9 cellular contexts compared by ENCODE assay signal in the genomic region with DNA sequence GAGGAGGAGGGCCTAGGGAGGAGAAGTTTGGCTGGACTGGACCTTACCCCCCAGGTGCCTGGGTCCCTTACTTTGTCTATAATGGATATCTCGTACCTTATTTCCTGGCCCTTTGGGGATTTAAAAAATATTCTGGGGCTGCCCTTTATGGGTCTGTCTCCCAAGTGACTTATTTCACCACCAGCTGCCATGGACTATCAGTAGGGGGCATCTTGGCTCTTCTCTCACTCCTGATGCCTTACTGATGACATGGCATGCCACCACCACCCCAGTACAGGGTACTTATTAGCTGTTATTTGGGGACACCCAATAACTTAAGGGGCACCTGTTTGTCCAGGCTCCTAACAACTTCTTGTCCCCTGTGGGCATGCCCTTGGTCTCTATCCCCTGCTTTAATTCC. TPM values are rescaled to one million over a fixed set of nuclear protein-coding genes. Genes with fewer than 3 reads are reported as not detected.
DNase-seq lines count a peak whose midpoint lies in the region; ATAC-seq and TF ChIP-seq lines count a peak whose summit lies in the region.
"Had no signal": no experiment of that assay in that cellular context is flagged by ENCODE, and none has a peak within 500 bp of the region (broad histone marks: within the 10 kb centered on the region; RNA-seq: fewer than 3 reads in every experiment).

No MANE protein-coding gene starts in this region.

- BruUV-seq in PC-3 (replicated peaks; lab: Mats Ljungman, UMichigan), result no TSS peak

- peaks cover 100% of the 10 kb centered on the region for H3K79me2 ChIP-seq in PC-3 (ENCODE audit: low read length)

- no peak overlapping the region for H2AFZ ChIP-seq in PC-3 (ENCODE audit: low read length)

- no peak for TF ChIP-seq POLR2A in sigmoid colon (IDR thresholded peaks at IDR 0.05)

- ATAC-seq in PC-3 (no peak), GM18517 (IDR thresholded peaks at IDR 0.05; ENCODE audit: unreplicated experiment) (no peak), GM19328 (IDR thresholded peaks at IDR 0.05; ENCODE audit: unreplicated experiment) (no peak)

- H3K9ac ChIP-seq in PC-3 (ENCODE audit: low read length), result no peak overlapping the region

- H3F3A ChIP-seq in PC-3 (ENCODE audit: low read length, unreplicated experiment), result no peaks in the 10 kb centered on the region

- no peak for TF ChIP-seq CTCF in C4-2B (conservative IDR thresholded peaks at IDR 0.05)
- TF ChIP-seq CTCF in PC-3 (conservative IDR thresholded peaks at IDR 0.05; ENCODE audit: low read depth, low read length), result peak; percentile 49
- TF ChIP-seq CTCF in sigmoid colon (IDR thresholded peaks at IDR 0.05), result no peak

- H3K27me3 ChIP-seq in PC-3 (ENCODE audit: low read length) (no peaks in the 10 kb centered on the region), sigmoid colon (no peaks in the 10 kb centered on the region)

- TF ChIP-seq EP300 in sigmoid colon (IDR thresholded peaks at IDR 0.05), result no peak

- H3K27ac ChIP-seq in C4-2B (peak overlapping the region; percentile 45), PC-3 (ENCODE audit: low read length) (no peak overlapping the region), epithelial cell of prostate (peak overlapping the region; percentile 94), sigmoid colon (peak overlapping the region; percentile 84 to 98 (median 95))

- H3K4me1 ChIP-seq in PC-3 (ENCODE audit: insufficient read depth, low read length) (peaks cover 71% of the 10 kb centered on the region), sigmoid colon (peaks cover 0 to 100% (median 100%) of the 10 kb centered on the region in 4 donors)

- H3K4me3 ChIP-seq in PC-3 (ENCODE audit: low read length) (no peak overlapping the region), sigmoid colon (no peak overlapping the region)

- 84 to 94% methylated on average over 1 of the region's 1 CpG for WGBS in sigmoid colon, 2 donors

- no peaks in the 10 kb centered on the region for H3K9me2 ChIP-seq in PC-3 (replicated peaks; ENCODE audit: low read length)

- H4K20me1 ChIP-seq in PC-3 (ENCODE audit: low read length), result no peaks in the 10 kb centered on the region

- DNase-seq in PC-3 (peak; percentile 32), epithelial cell of prostate (ENCODE audit: low read depth, low spot score) (no peak), sigmoid colon (no peak), NCI-H1417 (lab: John Stamatoyannopoulos, UW) (no peak), hippocampal formation (lab: John Stamatoyannopoulos, UW) (no peak)
- DNase-seq: central memory CD4-positive, alpha-beta T cell had no signal

- H3K9me3 ChIP-seq in PC-3 (ENCODE audit: low read length) (no peaks in the 10 kb centered on the region), sigmoid colon (no peaks in the 10 kb centered on the region)

- POLR2A ChIA-PET in PC-3 (lab: Charles Lee; ENCODE audit: unreplicated experiment), result interaction anchor here (0.8 kb wide), 1 partner anchor 23 kb away, joined by 5 read pairs; no protein-coding TSS in a partner anchor

- H3K4me2 ChIP-seq in PC-3 (ENCODE audit: low read length), result no peak overlapping the region

- CTCF ChIA-PET in PC-3 (lab: Charles Lee), result interaction anchor here (0.9 to 1.6 kb wide), 7 partner anchors 11 to 68 kb away, joined by 3 to 13 read pairs (median 5); no protein-coding TSS in a partner anchor

- intact Hi-C loops in PC-3 (cut with micrococcal nuclease) (no loop called here), sigmoid colon (cut with DNase I) (loop anchor here (2.0 to 5.0 kb wide), 2 partner anchors 28 to 36 kb away; a partner anchor contains a TSS)

- peaks cover 15% of the 10 kb centered on the region for H3K36me3 ChIP-seq in PC-3 (ENCODE audit: low read depth, low read length)
- peaks cover 0 to 3% (median 0%) of the 10 kb centered on the region in 4 donors for H3K36me3 ChIP-seq in sigmoid colon

RNA-seq across cellular contexts. Expression of a gene that starts 38.0 kb away (rescaled TPM):
- total RNA-seq in PC-3 (2014; rRNA removed), result 43.3 and 75.8 TPM in 2 replicates
- 100 to 1,000 TPM in 1 of 4 donors, 10 to 100 TPM in 3; 44.1 to 104 (median 58.5) TPM for total RNA-seq in sigmoid colon
- 10 to 100 TPM; 10.6 to 28.2 (median 22.2) TPM for polyA plus RNA-seq in sigmoid colon
